In genomic region chr2:101580528-101580927, GRCh38 we compare ENCODE assay signal across 14 cellular contexts.
DNase-seq lines count a peak whose midpoint lies in the region; ATAC-seq and TF ChIP-seq lines count a peak whose summit lies in the region.
"Had no signal": no experiment of that assay in that cellular context is flagged by ENCODE, and none has a peak within 500 bp of the region (broad histone marks: within the 10 kb centered on the region; RNA-seq: fewer than 3 reads in every experiment).

No MANE protein-coding gene starts in this region.

- no peak for ATAC-seq in GM21528 (IDR thresholded peaks at IDR 0.05; ENCODE audit: low FRiP score, unreplicated experiment)
- ATAC-seq in left cardiac atrium: no peak
- ATAC-seq: HCT116 had no signal

- H3K79me2 ChIP-seq in osteoblast (ENCODE audit: insufficient read depth, low read length): no peaks in the 10 kb centered on the region

- H3K4me3 ChIP-seq in osteoblast (ENCODE audit: insufficient read depth, low read length): no peak overlapping the region
- H3K4me3 ChIP-seq: BLaER1, GM23248 had no signal

- H3K27me3 ChIP-seq in osteoblast (ENCODE audit: insufficient read depth, low read length): no peaks in the 10 kb centered on the region
- H3K27me3 ChIP-seq: BLaER1 had no signal

- no peaks in the 10 kb centered on the region for H3K36me3 ChIP-seq in osteoblast (ENCODE audit: insufficient read depth, low read length)
- H3K36me3 ChIP-seq: BLaER1 had no signal

- no peak overlapping the region for H3K27ac ChIP-seq in osteoblast (ENCODE audit: low read depth, low read length)
- H3K27ac ChIP-seq: 22Rv1, BLaER1, GM23248, HL-60 had no signal

- H4K20me1 ChIP-seq in osteoblast (ENCODE audit: insufficient read depth, low read length): no peaks in the 10 kb centered on the region
- H4K20me1 ChIP-seq: BLaER1 had no signal

- intact Hi-C loops in left cardiac atrium (cut with DNase I): no loop called here

- no peak overlapping the region for H3K4me2 ChIP-seq in osteoblast (ENCODE audit: insufficient read depth, low read length)
- H3K4me2 ChIP-seq: BLaER1 had no signal

- DNase-seq in NCI-H1694 treated with DMSO at 0.1 percent for 48 hours (lab: John Stamatoyannopoulos, UW) (peak; percentile 46), NCI-H1694 (lab: John Stamatoyannopoulos, UW) (no peak), dedifferentiated amniotic fluid mesenchymal stem cell (ENCODE audit: extremely low spot score) (peak; percentile 11), osteoblast (ENCODE audit: insufficient read length, low spot score, missing footprints) (peak; percentile 30), NCI-H2107 treated with DMSO at 0.1 percent for 48 hours (lab: John Stamatoyannopoulos, UW; ENCODE audit: unreplicated experiment) (no peak), left cardiac atrium (no peak)
- DNase-seq: AML-193, DMS53, GM23248 had no signal

- no peaks in the 10 kb centered on the region for H3K4me1 ChIP-seq in osteoblast (ENCODE audit: insufficient read depth, low read length)
- H3K4me1 ChIP-seq: BLaER1 had no signal

- no peak overlapping the region for H2AFZ ChIP-seq in osteoblast (ENCODE audit: low read length)
- H2AFZ ChIP-seq: GM23248 had no signal

- no peaks in the 10 kb centered on the region for H3K9me3 ChIP-seq in osteoblast (ENCODE audit: low read depth, low read length)
- H3K9me3 ChIP-seq: BLaER1 had no signal

- no peak for TF ChIP-seq CTCF in osteoblast (IDR thresholded peaks at IDR 0.05; ENCODE audit: extremely low read depth, low read depth, low read length)

Comparison
In these comparisons a context has a peak if more than half of its experiments do, and no peak if none do; other contexts are left out.
1. DNase-seq: peak in NCI-H1694 treated with DMSO at 0.1 percent for 48 hours (single experiment), dedifferentiated amniotic fluid mesenchymal stem cell (single experiment) and osteoblast (single experiment); none in NCI-H1694 (single experiment), NCI-H2107 treated with DMSO at 0.1 percent for 48 hours (single experiment) and left cardiac atrium (single experiment).